8 cellular contexts compared by ENCODE assay signal in the genomic region with DNA sequence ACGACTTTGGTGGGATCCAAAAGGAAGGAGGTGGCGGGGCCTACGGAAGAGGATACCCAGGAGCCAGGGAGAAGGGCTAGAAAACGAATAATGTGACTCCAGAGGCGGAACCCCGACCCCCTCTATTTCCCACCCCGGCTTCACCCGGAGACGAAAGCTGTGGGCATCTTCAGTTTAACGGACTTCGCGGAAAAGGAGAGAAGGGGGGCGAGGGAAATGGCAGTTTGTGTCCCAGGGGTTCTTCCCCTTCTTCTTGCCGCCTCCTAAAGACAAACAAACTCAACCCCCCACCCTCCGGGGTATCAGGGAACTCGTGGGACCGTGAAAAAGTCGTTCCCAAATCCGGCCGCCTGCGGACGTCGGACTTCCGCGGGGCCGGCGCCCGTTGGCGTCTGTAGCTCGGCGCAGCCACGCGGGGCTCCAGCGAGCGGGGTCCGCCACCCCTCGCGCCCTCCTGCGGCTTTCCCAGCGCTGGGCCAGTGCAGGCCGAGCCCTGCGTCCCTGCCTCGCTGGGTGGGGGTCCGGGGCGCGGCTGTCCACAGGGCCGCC. TPM values are rescaled to one million over a fixed set of nuclear protein-coding genes. Genes with fewer than 3 reads are reported as not detected.
DNase-seq lines count a peak whose midpoint lies in the region; ATAC-seq and TF ChIP-seq lines count a peak whose summit lies in the region.

No MANE protein-coding gene starts in this region.

- POLR2A ChIA-PET in T-cell (lab: Charles Lee), result interaction anchor here (1.0 to 1.5 kb wide), 3 partner anchors 136 to 328 kb away, joined by 3 to 6 read pairs (median 4); no protein-coding TSS in a partner anchor

- intact Hi-C loops in natural killer cell (cut with micrococcal nuclease), result loop anchor here (5.0 kb wide), 1 partner anchor 55 kb away; no protein-coding TSS in a partner anchor

- peak overlapping the region; percentile 61 for H3K4me3 ChIP-seq in GM12875 (ENCODE audit: low read depth, low read length)

- H3K4me1 Mint-ChIP-seq in T-cell (peaks cover 44 to 52% (median 45%) of the 10 kb centered on the region in 3 donors), natural killer cell (peaks cover 32 to 57% of the 10 kb centered on the region in 2 donors)

- ATAC-seq in HG02759 (IDR thresholded peaks at IDR 0.05; ENCODE audit: unreplicated experiment) (peak; percentile 18), T-cell (replicated peaks in 1 of 4) (peak; percentile 2 to 19 (median 12)), natural killer cell (peak; percentile 28 to 29 (median 29)), HG03139 (IDR thresholded peaks at IDR 0.05; ENCODE audit: unreplicated experiment) (no peak), GM18861 (IDR thresholded peaks at IDR 0.05; ENCODE audit: unreplicated experiment) (no peak)

- CTCF ChIA-PET in T-cell (lab: Charles Lee), result interaction anchor here (0.6 to 1.3 kb wide), 5 partner anchors 10 to 295 kb away, joined by 3 to 7 read pairs (median 3); no protein-coding TSS in a partner anchor

- H3K36me3 Mint-ChIP-seq in T-cell (peaks cover 9% of the 10 kb centered on the region), natural killer cell (no peaks in the 10 kb centered on the region)

- DNase-seq in T-cell (peak in 6 of 34 experiments; percentile 3 to 34 (median 28)), natural killer cell (peak; percentile 22), kidney tubule cell (ENCODE audit: low spot score) (no peak)
- DNase-seq in effector CD4-positive, alpha-beta T cell, result peak; percentile 22

- no peaks in the 10 kb centered on the region for H3K9me3 Mint-ChIP-seq in T-cell
- no peaks in the 10 kb centered on the region for H3K9me3 Mint-ChIP-seq in natural killer cell

- TF ChIP-seq CTCF in GM12875 (IDR thresholded peaks at IDR 0.05; ENCODE audit: borderline replicate concordance, insufficient read depth, low read depth, low read length) (peak; percentile 40; the same call in 1 of the 2 replicates), natural killer cell (IDR thresholded peaks at IDR 0.05) (no peak)

- peak overlapping the region; percentile 95 to 97 for H3K27ac Mint-ChIP-seq in T-cell
- H3K27ac Mint-ChIP-seq in natural killer cell, result peak overlapping the region in 1 of 2 donors; percentile 35

- H3K27me3 Mint-ChIP-seq in T-cell (peaks cover 0 to 27% of the 10 kb centered on the region in 2 donors), natural killer cell (ENCODE audit: low read depth in 2 of 2) (peaks cover 48 to 52% of the 10 kb centered on the region in 2 donors)

- H3K4me3 Mint-ChIP-seq in T-cell (peak overlapping the region; percentile 94 to 100 (median 95)), natural killer cell (peak overlapping the region; percentile 79)

RNA-seq across cellular contexts. Expression of gene LEF1, which starts 3.6 kb away (rescaled TPM):
- total RNA-seq in T-cell (100 to 1,000 TPM; 412 to 776 (median 500) TPM), natural killer cell (10 to 100 TPM; 18.7 to 39.8 (median 24.5) TPM)

Comparison
In these comparisons a context has a peak if more than half of its experiments do, and no peak if none do; other contexts are left out.
1. ATAC-seq: peak in HG02759 (single experiment), T-cell (4 of 4) and natural killer cell (3 of 3); none in HG03139 (single experiment) and GM18861 (single experiment).
2. RNA of gene LEF1, which starts 3.6 kb away (total RNA-seq): 412 to 776 TPM in T-cell; 18.7 to 39.8 TPM in natural killer cell; every median in the first group is over 10 times any median in the second.